Comparison of ENCODE assay signal across 10 cellular contexts in the genomic region with DNA sequence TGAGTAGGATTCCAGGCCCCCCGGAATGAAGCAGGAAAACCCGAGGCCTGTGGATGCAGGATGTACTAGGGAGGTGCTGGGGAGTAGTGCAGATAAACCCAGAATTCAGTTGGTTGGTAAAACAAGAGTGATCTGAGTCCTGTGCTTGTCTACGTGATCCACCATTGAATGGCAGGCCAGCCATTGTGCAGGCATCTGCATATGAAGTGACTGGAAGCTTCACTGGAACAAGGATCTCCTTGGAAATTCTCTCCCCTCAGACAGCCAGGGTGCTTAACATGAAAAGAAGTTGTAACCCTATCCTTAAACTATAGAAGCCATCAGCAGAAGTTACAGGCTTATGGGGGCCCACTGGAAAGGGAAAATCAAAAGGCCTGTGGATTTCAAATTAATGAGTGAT. TPM values are rescaled to one million over a fixed set of nuclear protein-coding genes. Genes with fewer than 3 reads are reported as not detected.
DNase-seq lines count a peak whose midpoint lies in the region; ATAC-seq and TF ChIP-seq lines count a peak whose summit lies in the region.
"Had no signal": no experiment of that assay in that cellular context is flagged by ENCODE, and none has a peak within 500 bp of the region (broad histone marks: within the 10 kb centered on the region; RNA-seq: fewer than 3 reads in every experiment).

No MANE protein-coding gene starts in this region.

- H3K27ac ChIP-seq in fibroblast of lung (ENCODE audit: insufficient read depth, low read length), result no peak overlapping the region
- H3K27ac ChIP-seq in trophoblast cell (ENCODE audit: low read depth, low read length), result no peak overlapping the region

- H3K4me2 ChIP-seq in fibroblast of lung (ENCODE audit: extremely low read depth, insufficient read depth, low read length) (no peak overlapping the region), trophoblast cell (ENCODE audit: low read length) (no peak overlapping the region)

- no peaks in the 10 kb centered on the region for H3K9me3 ChIP-seq in fibroblast of lung (ENCODE audit: control insufficient read depth, insufficient read depth, low read depth, low read length)
- no peaks in the 10 kb centered on the region for H3K9me3 ChIP-seq in trophoblast cell (ENCODE audit: insufficient read depth, low read depth, low read length)

- WGBS in trophoblast cell (ENCODE audit: extremely low coverage, insufficient coverage, insufficient read length), result no CpG with 5 or more reads among the region's 3 CpGs

- H3K27me3 ChIP-seq in fibroblast of lung (ENCODE audit: control insufficient read depth, insufficient read depth, low read length), result no peaks in the 10 kb centered on the region
- no peaks in the 10 kb centered on the region for H3K27me3 ChIP-seq in trophoblast cell (ENCODE audit: insufficient read depth, low read length)

- H2BK120ac ChIP-seq in trophoblast cell (ENCODE audit: insufficient read depth, low read length, poor library complexity), result no peak overlapping the region

- H4K20me1 ChIP-seq in fibroblast of lung (ENCODE audit: control insufficient read depth, extremely low read depth, insufficient read depth, low read length), result no peaks in the 10 kb centered on the region

- H4K91ac ChIP-seq in trophoblast cell (ENCODE audit: low read depth, low read length), result no peak overlapping the region

- ATAC-seq in GM19351 (IDR thresholded peaks at IDR 0.05; ENCODE audit: unreplicated experiment), result no peak
- no peak for ATAC-seq in HG03520 (IDR thresholded peaks at IDR 0.05; ENCODE audit: unreplicated experiment)

- H3K4me1 ChIP-seq in fibroblast of lung (ENCODE audit: control insufficient read depth, extremely low read depth, insufficient read depth, low read length) (no peaks in the 10 kb centered on the region), trophoblast cell (ENCODE audit: control insufficient read depth in 1 of 2, insufficient read depth in 2 of 2, low read length in 2 of 2) (no peaks in the 10 kb centered on the region)

- peak; percentile 50 for DNase-seq in ELF-1 (ENCODE audit: low read depth, low spot score)
- no peak for DNase-seq in NB4 (ENCODE audit: low read depth)
- no peak for DNase-seq in fibroblast of lung (ENCODE audit: low read depth in 2 of 2)
- no peak for DNase-seq in trophoblast cell
- no peak for DNase-seq in NCI-H146 (lab: John Stamatoyannopoulos, UW)
- DNase-seq in DMS153 treated with DMSO at 0.1 percent for 48 hours (lab: John Stamatoyannopoulos, UW; ENCODE audit: unreplicated experiment), result no peak
- DNase-seq: NCI-H187 had no signal

- peaks cover 5% of the 10 kb centered on the region for H3K79me1 ChIP-seq in trophoblast cell (ENCODE audit: low read length)

- H3K23ac ChIP-seq in trophoblast cell (ENCODE audit: low read length), result no peak overlapping the region

- H3K14ac ChIP-seq in trophoblast cell (ENCODE audit: low read length), result no peak overlapping the region

- H3K4ac ChIP-seq in trophoblast cell (ENCODE audit: low read depth, low read length), result no peak overlapping the region

- H2BK5ac ChIP-seq in trophoblast cell (ENCODE audit: low read depth, low read length, poor library complexity), result no peak overlapping the region

- H3K79me2 ChIP-seq in fibroblast of lung (ENCODE audit: control insufficient read depth, insufficient read depth, low read length) (peaks cover 3% of the 10 kb centered on the region), trophoblast cell (ENCODE audit: control insufficient read depth, insufficient read depth, low read length, poor library complexity) (peaks cover 4% of the 10 kb centered on the region)

- no peak for TF ChIP-seq CTCF in NB4 (IDR thresholded peaks at IDR 0.05; ENCODE audit: low read depth, low read length)
- no peak for TF ChIP-seq CTCF in fibroblast of lung (conservative IDR thresholded peaks at IDR 0.05 in 1 of 2, IDR thresholded peaks at IDR 0.05 in 1 of 2; ENCODE audit: low read depth in 1 of 2, low read length in 2 of 2)

- H2BK12ac ChIP-seq in trophoblast cell (ENCODE audit: low read length), result no peak overlapping the region

- no peak for TF ChIP-seq POLR2A in NB4 (IDR thresholded peaks at IDR 0.05; ENCODE audit: extremely low read depth, insufficient read length)

- H3K9ac ChIP-seq in fibroblast of lung (ENCODE audit: insufficient read depth, low read length) (no peak overlapping the region), trophoblast cell (ENCODE audit: low read length) (no peak overlapping the region)

- H2AK5ac ChIP-seq in trophoblast cell (ENCODE audit: low read length), result no peak overlapping the region

- H3K18ac ChIP-seq in trophoblast cell (ENCODE audit: low read length), result no peak overlapping the region

- peak overlapping the region; percentile 55 for H3K4me3 ChIP-seq in NB4 (ENCODE audit: low read depth, low read length)
- H3K4me3 ChIP-seq in fibroblast of lung (replicated peaks in 1 of 4; ENCODE audit: control extremely low read depth in 1 of 4, insufficient read depth in 1 of 4, low read depth in 3 of 4, low read length in 4 of 4), result peak overlapping the region in 2 of 4 experiments; percentile 73 to 77
- no peak overlapping the region for H3K4me3 ChIP-seq in trophoblast cell (ENCODE audit: low read depth, low read length)

- H4K8ac ChIP-seq in trophoblast cell (ENCODE audit: low read depth, low read length), result peak overlapping the region; percentile 61

- peaks cover 2% of the 10 kb centered on the region for H3K36me3 ChIP-seq in fibroblast of lung (ENCODE audit: control insufficient read depth, insufficient read depth, low read length)
- no peaks in the 10 kb centered on the region for H3K36me3 ChIP-seq in trophoblast cell (ENCODE audit: control insufficient read depth in 1 of 2, insufficient read depth in 2 of 2, low read length in 2 of 2)

- no peak overlapping the region for H4K12ac ChIP-seq in trophoblast cell (ENCODE audit: low read depth, low read length)

- H2AFZ ChIP-seq in fibroblast of lung (ENCODE audit: low read length), result peak overlapping the region; percentile 67
- H2AFZ ChIP-seq in trophoblast cell (ENCODE audit: insufficient read depth, low read length, poor library complexity), result no peak overlapping the region

RNA-seq across cellular contexts. Expression of gene GSPT2, which starts 0.7 kb away (rescaled TPM):
- 5.9 and 7.1 TPM in 2 replicates for total RNA-seq in fibroblast of lung
- 6.2 and 6.4 TPM in 2 replicates for polyA plus RNA-seq in fibroblast of lung
- polyA plus RNA-seq in fibroblast of lung (2012), result 9.0 and 10.3 TPM in 2 replicates
- polyA minus RNA-seq in fibroblast of lung (ENCODE audit: low replicate concordance), result 0.31 and 0.85 TPM in 2 replicates
- 7.7 and 7.8 TPM in 2 replicates for polyA plus RNA-seq in trophoblast cell (2013)

RNA-seq across cellular contexts. Expression of gene CENPVL1, which starts 32.3 kb away (rescaled TPM):
- not detected in 2 replicates for total RNA-seq in fibroblast of lung
- polyA plus RNA-seq in fibroblast of lung, result not detected in 2 replicates
- polyA plus RNA-seq in fibroblast of lung (2012), result not detected in 2 replicates
- not detected in 2 replicates for polyA minus RNA-seq in fibroblast of lung (ENCODE audit: low replicate concordance)
- polyA plus RNA-seq in trophoblast cell (2013), result not detected in 2 replicates
- total RNA-seq: mesenteric fat pad had no signal

RNA-seq across cellular contexts. Expression of gene CENPVL2, which starts 60.0 kb away (rescaled TPM):
- not detected in 2 replicates for total RNA-seq in fibroblast of lung
- not detected in 2 replicates for polyA plus RNA-seq in fibroblast of lung
- not detected in 2 replicates for polyA plus RNA-seq in fibroblast of lung (2012)
- not detected in 2 replicates for polyA minus RNA-seq in fibroblast of lung (ENCODE audit: low replicate concordance)
- polyA plus RNA-seq in trophoblast cell (2013), result not detected in 2 replicates
- total RNA-seq: mesenteric fat pad had no signal
